Comparison of ENCODE assay signal across 8 cellular contexts in the genomic region with DNA sequence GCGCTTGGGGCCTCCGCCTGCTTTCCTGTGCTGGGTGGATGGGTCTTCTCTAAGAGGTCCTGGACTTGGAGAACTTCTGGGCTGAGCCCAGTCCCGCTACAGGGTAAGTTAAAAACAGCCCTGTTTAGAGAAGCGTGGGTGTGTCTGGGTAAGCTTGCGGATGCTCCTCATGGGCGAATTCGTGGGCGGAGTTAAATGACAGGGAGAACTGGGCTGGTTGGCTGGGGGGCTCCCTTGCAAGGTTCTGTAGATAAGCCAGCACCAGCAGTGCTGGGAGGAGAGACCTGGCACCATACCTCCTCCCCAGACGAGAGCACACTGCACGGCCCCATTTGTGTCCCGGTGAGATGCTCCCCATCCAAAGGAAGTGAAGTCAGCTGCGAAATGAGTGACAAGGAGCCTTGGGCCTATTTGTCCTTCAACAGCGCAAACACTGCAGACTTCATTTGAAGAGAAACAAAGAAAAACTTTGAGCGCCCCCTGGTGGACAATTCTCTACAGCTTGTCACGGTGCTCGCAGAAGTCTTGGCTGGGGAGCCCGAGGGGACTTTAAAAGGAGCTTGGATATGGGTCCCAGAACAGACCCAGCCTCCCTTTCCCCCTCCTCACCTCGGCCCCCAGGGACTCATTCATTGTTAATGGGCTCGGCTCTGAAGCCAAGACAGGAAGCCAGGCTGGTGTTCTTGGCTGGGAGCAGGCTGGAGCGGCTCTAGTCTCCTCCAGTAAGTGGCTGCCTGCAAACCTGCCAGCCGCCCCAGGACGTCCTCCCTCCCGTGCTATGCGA. TPM values are rescaled to one million over a fixed set of nuclear protein-coding genes. Genes with fewer than 3 reads are reported as not detected.
DNase-seq lines count a peak whose midpoint lies in the region; ATAC-seq and TF ChIP-seq lines count a peak whose summit lies in the region.

No MANE protein-coding gene starts in this region.

- no peak overlapping the region for H3K27ac ChIP-seq in HL-60 (replicated peaks)

- peaks cover 4% of the 10 kb centered on the region for H3K4me1 Mint-ChIP-seq in activated CD4-positive, alpha-beta memory T cell treated with anti-CD3 and anti-CD28 coated beads for 36 hours (ENCODE audit: low read depth)

- H3K36me3 ChIP-seq in GM06990 (ENCODE audit: control insufficient read depth, insufficient read depth, low read length), result no peaks in the 10 kb centered on the region

- H3K4me3 ChIP-seq in GM06990 (replicated peaks; ENCODE audit: low read depth, low read length) (no peak overlapping the region), HL-60 (replicated peaks; ENCODE audit: insufficient read depth, low read length) (no peak overlapping the region)

- H3K27me3 ChIP-seq in GM06990 (replicated peaks; ENCODE audit: control insufficient read depth, insufficient read depth, low read length) (no peaks in the 10 kb centered on the region; the same call in 1 of the 2 replicates), HL-60 (ENCODE audit: insufficient read depth, poor library complexity, severe bottlenecking) (peaks cover 2% of the 10 kb centered on the region)

- POLR2A ChIA-PET in activated CD4-positive, alpha-beta memory T cell treated with anti-CD3 and anti-CD28 coated beads for 36 hours (lab: Charles Lee), result interaction anchor here (1.1 kb wide), 1 partner anchor 304 kb away, joined by 3 read pairs; no protein-coding TSS in a partner anchor

- H3K27me3 Mint-ChIP-seq in activated CD4-positive, alpha-beta memory T cell treated with anti-CD3 and anti-CD28 coated beads for 36 hours, result no peaks in the 10 kb centered on the region

- CTCF ChIA-PET in activated CD4-positive, alpha-beta memory T cell treated with anti-CD3 and anti-CD28 coated beads for 36 hours (lab: Charles Lee), result interaction anchor here (0.6 to 3.0 kb wide), 62 partner anchors 9 to 386 kb away, joined by 3 to 44 read pairs (median 4); a partner anchor contains a TSS

- ATAC-seq in HG02970 (IDR thresholded peaks at IDR 0.05; ENCODE audit: low FRiP score, unreplicated experiment), result no peak

- no peaks in the 10 kb centered on the region for H3K9me3 Mint-ChIP-seq in activated CD4-positive, alpha-beta memory T cell treated with anti-CD3 and anti-CD28 coated beads for 36 hours

- TF ChIP-seq CTCF in GM06990 (IDR thresholded peaks at IDR 0.05; ENCODE audit: insufficient read depth, low read length, poor library complexity, severe bottlenecking), result peak; percentile 75
- TF ChIP-seq CTCF in HL-60 (IDR thresholded peaks at IDR 0.05; ENCODE audit: insufficient read depth, low read length), result peak; percentile 50

- H3K4me3 Mint-ChIP-seq in activated CD4-positive, alpha-beta memory T cell treated with anti-CD3 and anti-CD28 coated beads for 36 hours, result no peak overlapping the region

- no peaks in the 10 kb centered on the region for H3K36me3 Mint-ChIP-seq in activated CD4-positive, alpha-beta memory T cell treated with anti-CD3 and anti-CD28 coated beads for 36 hours

- peak; percentile 54 for DNase-seq in GM06990 (ENCODE audit: extremely low read depth, insufficient read length)
- peak in 1 of 2 experiments; percentile 79 for DNase-seq in HL-60 (ENCODE audit: low read depth in 1 of 2, low spot score in 1 of 2)
- peak; percentile 69 for DNase-seq in NCI-H774 (lab: John Stamatoyannopoulos, UW)
- peak; percentile 88 for DNase-seq in activated CD4-positive, alpha-beta memory T cell treated with anti-CD3 and anti-CD28 coated beads for 36 hours
- peak; percentile 68 for DNase-seq in effector CD8-positive, alpha-beta T cell (lab: John Stamatoyannopoulos, UW)
- DNase-seq in lung microvascular endothelial cell (ENCODE audit: low read depth in 2 of 2), result peak; percentile 83 to 84
- DNase-seq in stimulated activated CD8-positive, alpha-beta memory T cell treated with anti-CD3 and anti-CD28 coated beads, Interleukin-12 subunit alpha, Interleukin-12 subunit beta, amount 100 ng/mL, for 24 hours (ENCODE audit: extremely low read depth), result peak; percentile 68

- no peak overlapping the region for H3K27ac Mint-ChIP-seq in activated CD4-positive, alpha-beta memory T cell treated with anti-CD3 and anti-CD28 coated beads for 36 hours

- intact Hi-C loops in activated CD4-positive, alpha-beta memory T cell treated with anti-CD3 and anti-CD28 coated beads for 36 hours (cut with micrococcal nuclease), result loop anchor here (1.0 to 2.0 kb wide), 4 partner anchors 184 to 354 kb away; a partner anchor contains a TSS

RNA-seq across cellular contexts. Expression of a gene that starts 39.5 kb away (rescaled TPM):
- total RNA-seq in activated CD4-positive, alpha-beta memory T cell treated with anti-CD3 and anti-CD28 coated beads for 36 hours, result 10 to 100 TPM; 15.7 to 17.6 TPM
- total RNA-seq in lung microvascular endothelial cell, result 12.4 and 12.9 TPM in 2 replicates
